Comparison of ENCODE assay signal across 8 cellular contexts in the genomic region with DNA sequence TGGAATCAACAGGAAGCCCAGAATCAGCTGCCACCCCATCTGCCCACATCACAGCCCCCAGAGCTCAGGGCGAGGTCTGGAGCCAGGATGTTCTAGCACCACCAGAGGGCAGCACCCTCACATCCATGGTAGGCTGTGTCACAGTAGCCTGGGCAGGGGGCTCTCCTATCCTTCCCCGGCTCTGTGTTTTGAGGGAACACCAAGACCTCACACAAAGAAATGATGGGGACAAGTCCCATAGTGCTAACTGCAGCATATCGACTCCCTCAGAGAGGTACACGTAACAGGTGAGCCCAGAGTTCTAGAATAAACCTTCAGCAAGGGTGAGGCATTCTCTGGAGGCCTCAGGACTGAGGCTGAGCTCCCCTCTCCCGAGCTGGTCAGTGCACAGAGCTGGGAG. TPM values are rescaled to one million over a fixed set of nuclear protein-coding genes. Genes with fewer than 3 reads are reported as not detected.
DNase-seq lines count a peak whose midpoint lies in the region; ATAC-seq and TF ChIP-seq lines count a peak whose summit lies in the region.

No MANE protein-coding gene starts in this region.

- peaks cover 0 to 31% of the 10 kb centered on the region in 2 experiments; a peak in 3 of 4 replicates for H3K4me1 ChIP-seq in HCT116 (ENCODE audit: control insufficient read depth in 1 of 2, insufficient read depth in 2 of 2, low read length in 2 of 2)
- peaks cover 38% of the 10 kb centered on the region for H3K4me1 ChIP-seq in PC-9 (replicated peaks; ENCODE audit: insufficient read depth)
- peaks cover 0 to 27% of the 10 kb centered on the region in 2 donors for H3K4me1 ChIP-seq in thoracic aorta (ENCODE audit: control insufficient read depth in 1 of 2, low read depth in 2 of 2)

- ATAC-seq in HCT116: peak; percentile 35; the same call in 1 of the 2 replicates
- ATAC-seq in omental fat pad (ENCODE audit: low FRiP score): no peak
- ATAC-seq in thoracic aorta (ENCODE audit: insufficient number of reproducible peaks, low FRiP score, low read depth): no peak
- ATAC-seq in HG03025 (IDR thresholded peaks at IDR 0.05; ENCODE audit: low FRiP score, unreplicated experiment): no peak

- CTCF ChIA-PET in HCT116 (lab: Charles Lee) (interaction anchor here (0.6 to 5.3 kb wide), 34 partner anchors 8 to 575 kb away, joined by 3 to 206 read pairs (median 4); a partner anchor contains a TSS), PC-9 (lab: Charles Lee) (interaction anchor here (0.6 to 2.7 kb wide), 16 partner anchors 9 to 302 kb away, joined by 3 to 33 read pairs (median 4); a partner anchor contains a TSS)

- no peaks in the 10 kb centered on the region; the same call in 1 of the 2 replicates for H3K79me2 ChIP-seq in HCT116 (ENCODE audit: insufficient read depth, low read length)
- peaks cover 13% of the 10 kb centered on the region; the same call in 1 of the 2 replicates for H3K79me2 ChIP-seq in PC-9 (ENCODE audit: low read depth)

- H2AFZ ChIP-seq in HCT116 (ENCODE audit: low read depth, low read length, poor library complexity, severe bottlenecking) (no peak overlapping the region), PC-9 (no peak overlapping the region)

- H3K4me3 ChIP-seq in HCT116 (replicated peaks in 1 of 2; ENCODE audit: low read depth in 1 of 2, low read length in 2 of 2) (no peak overlapping the region), PC-9 (no peak overlapping the region), thoracic aorta (no peak overlapping the region)

- POLR2A ChIA-PET in HCT116 (lab: Charles Lee) (interaction anchor here (1.4 to 2.8 kb wide), 5 partner anchors 104 to 288 kb away, joined by 4 to 18 read pairs (median 9); a partner anchor contains a TSS), PC-9 (lab: Charles Lee; ENCODE audit: unreplicated experiment) (no interaction called here)

- H3K27ac ChIP-seq in HCT116 (ENCODE audit: low read depth, low read length) (no peak overlapping the region), PC-9 (no peak overlapping the region), thoracic aorta (no peak overlapping the region)

- BruUV-seq in HCT116 (replicated peaks; lab: Mats Ljungman, UMichigan): no TSS peak
- BruUV-seq in PC-9 (replicated peaks; lab: Mats Ljungman, UMichigan): no TSS peak

- H3K36me3 ChIP-seq in HCT116 (ENCODE audit: control insufficient read depth in 1 of 2, insufficient read depth in 2 of 2, low read length in 2 of 2) (no peaks in the 10 kb centered on the region), PC-9 (ENCODE audit: low read depth) (no peaks in the 10 kb centered on the region), thoracic aorta (no peaks in the 10 kb centered on the region)

- H3F3A ChIP-seq in PC-9 (ENCODE audit: insufficient read depth, low read depth): peaks cover 33% of the 10 kb centered on the region

- peak; percentile 96 for TF ChIP-seq RAD21 in HCT116 (IDR thresholded peaks at IDR 0.05; ENCODE audit: low read depth)

- H3K27me3 ChIP-seq in HCT116 (ENCODE audit: insufficient read depth, low read length) (no peaks in the 10 kb centered on the region), PC-9 (ENCODE audit: insufficient read depth, low read depth) (no peaks in the 10 kb centered on the region), thoracic aorta (replicated peaks; ENCODE audit: insufficient read depth) (no peaks in the 10 kb centered on the region)

- H3K4me2 ChIP-seq in HCT116 (ENCODE audit: low read length) (no peak overlapping the region), PC-9 (no peak overlapping the region)

- DNase-seq in CD1c-positive myeloid dendritic cell (ENCODE audit: extremely low spot score): peak; percentile 72
- no peak for DNase-seq in HCT116 (ENCODE audit: low read depth, low spot score)
- DNase-seq in PC-9: peak in 1 of 2 experiments; percentile 60
- DNase-seq in activated T-cell treated with anti-CD3 and anti-CD28 coated beads, Interleukin-2, amount 50 U/mL, for 48 hours: peak; percentile 82 to 85
- DNase-seq in fibroblast of peridontal ligament (ENCODE audit: extremely low read depth): peak; percentile 51
- peak; percentile 73 for DNase-seq in omental fat pad (ENCODE audit: low spot score)
- no peak for DNase-seq in thoracic aorta (ENCODE audit: low spot score)

- H3K9me3 ChIP-seq in HCT116 (ENCODE audit: control insufficient read depth in 1 of 2, insufficient read depth in 1 of 2, low read depth in 1 of 2, low read length in 2 of 2): no peaks in the 10 kb centered on the region
- no peaks in the 10 kb centered on the region for H3K9me3 ChIP-seq in PC-9 (ENCODE audit: insufficient read depth, low read depth)
- H3K9me3 ChIP-seq in thoracic aorta: no peaks in the 10 kb centered on the region

- H4K20me1 ChIP-seq in HCT116 (ENCODE audit: insufficient read depth): no peaks in the 10 kb centered on the region
- H4K20me1 ChIP-seq in PC-9 (ENCODE audit: insufficient read depth): peaks cover 8% of the 10 kb centered on the region; the same call in 1 of the 2 replicates

- intact Hi-C loops in HCT116 (cut with micrococcal nuclease) (loop anchor here (1.0 kb wide), 2 partner anchors 104 to 288 kb away; no protein-coding TSS in a partner anchor), PC-9 (cut with micrococcal nuclease; ENCODE audit: unreplicated experiment) (loop anchor here (1.0 kb wide), 3 partner anchors 104 to 288 kb away; no protein-coding TSS in a partner anchor)

- TF ChIP-seq POLR2A in HCT116 (IDR thresholded peaks at IDR 0.05; ENCODE audit: borderline replicate concordance, extremely low read depth, insufficient read depth, insufficient read length): no peak

- H3K9me2 ChIP-seq in HCT116 (ENCODE audit: insufficient read depth): no peaks in the 10 kb centered on the region
- H3K9me2 ChIP-seq in PC-9 (ENCODE audit: insufficient read depth): no peaks in the 10 kb centered on the region

- TF ChIP-seq CTCF in HCT116 (IDR thresholded peaks at IDR 0.05 in 2 of 3, conservative IDR thresholded peaks at IDR 0.05 in 1 of 3; ENCODE audit: borderline replicate concordance in 1 of 3, insufficient read depth in 1 of 3, low read depth in 2 of 3, low read length in 2 of 3) (peak; percentile 87 to 93 (median 92)), PC-9 (conservative IDR thresholded peaks at IDR 0.05) (peak; percentile 99), omental fat pad (IDR thresholded peaks at IDR 0.05) (peak in 1 of 3 donors; percentile 53), thoracic aorta (IDR thresholded peaks at IDR 0.05) (peak; percentile 86)

- RAD21 ChIA-PET in HCT116 (lab: Charles Lee; ENCODE audit: low non-redundant PET in 1 of 2, low total read pairs in 2 of 2, uncharacterized antibody in 2 of 2, unreplicated experiment in 2 of 2): interaction anchor here (0.6 to 4.8 kb wide), 13 partner anchors 101 to 288 kb away, joined by 3 to 62 read pairs (median 9); a partner anchor contains a TSS

- H3K9ac ChIP-seq in HCT116 (ENCODE audit: low read length): no peak overlapping the region

TF ChIP-seq in HCT116, 20 proteins besides CTCF, POLR2A, EP300 and RAD21 (continues in another document):
- no peak for TF ChIP-seq JUND (IDR thresholded peaks at IDR 0.05)
- TF ChIP-seq TCF7L2 (IDR thresholded peaks at IDR 0.05; ENCODE audit: borderline replicate concordance, extremely low read depth, insufficient read depth, insufficient read length): no peak
- TF ChIP-seq, protein P1, sequence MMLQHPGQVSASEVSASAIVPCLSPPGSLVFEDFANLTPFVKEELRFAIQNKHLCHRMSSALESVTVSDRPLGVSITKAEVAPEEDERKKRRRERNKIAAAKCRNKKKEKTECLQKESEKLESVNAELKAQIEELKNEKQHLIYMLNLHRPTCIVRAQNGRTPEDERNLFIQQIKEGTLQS (IDR thresholded peaks at IDR 0.05): no peak
- TF ChIP-seq, protein P2, sequence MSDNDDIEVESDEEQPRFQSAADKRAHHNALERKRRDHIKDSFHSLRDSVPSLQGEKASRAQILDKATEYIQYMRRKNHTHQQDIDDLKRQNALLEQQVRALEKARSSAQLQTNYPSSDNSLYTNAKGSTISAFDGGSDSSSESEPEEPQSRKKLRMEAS (IDR thresholded peaks at IDR 0.05): no peak
- TF ChIP-seq EGR1 (IDR thresholded peaks at IDR 0.05; ENCODE audit: low read depth): no peak
- TF ChIP-seq POLR2AphosphoS5 (IDR thresholded peaks at IDR 0.05; ENCODE audit: low read depth, low read length): no peak
- no peak for TF ChIP-seq FOSL1 (IDR thresholded peaks at IDR 0.05; ENCODE audit: low read depth)
- TF ChIP-seq CBX3 (IDR thresholded peaks at IDR 0.05; ENCODE audit: low read depth): no peak
- TF ChIP-seq, protein P3, sequence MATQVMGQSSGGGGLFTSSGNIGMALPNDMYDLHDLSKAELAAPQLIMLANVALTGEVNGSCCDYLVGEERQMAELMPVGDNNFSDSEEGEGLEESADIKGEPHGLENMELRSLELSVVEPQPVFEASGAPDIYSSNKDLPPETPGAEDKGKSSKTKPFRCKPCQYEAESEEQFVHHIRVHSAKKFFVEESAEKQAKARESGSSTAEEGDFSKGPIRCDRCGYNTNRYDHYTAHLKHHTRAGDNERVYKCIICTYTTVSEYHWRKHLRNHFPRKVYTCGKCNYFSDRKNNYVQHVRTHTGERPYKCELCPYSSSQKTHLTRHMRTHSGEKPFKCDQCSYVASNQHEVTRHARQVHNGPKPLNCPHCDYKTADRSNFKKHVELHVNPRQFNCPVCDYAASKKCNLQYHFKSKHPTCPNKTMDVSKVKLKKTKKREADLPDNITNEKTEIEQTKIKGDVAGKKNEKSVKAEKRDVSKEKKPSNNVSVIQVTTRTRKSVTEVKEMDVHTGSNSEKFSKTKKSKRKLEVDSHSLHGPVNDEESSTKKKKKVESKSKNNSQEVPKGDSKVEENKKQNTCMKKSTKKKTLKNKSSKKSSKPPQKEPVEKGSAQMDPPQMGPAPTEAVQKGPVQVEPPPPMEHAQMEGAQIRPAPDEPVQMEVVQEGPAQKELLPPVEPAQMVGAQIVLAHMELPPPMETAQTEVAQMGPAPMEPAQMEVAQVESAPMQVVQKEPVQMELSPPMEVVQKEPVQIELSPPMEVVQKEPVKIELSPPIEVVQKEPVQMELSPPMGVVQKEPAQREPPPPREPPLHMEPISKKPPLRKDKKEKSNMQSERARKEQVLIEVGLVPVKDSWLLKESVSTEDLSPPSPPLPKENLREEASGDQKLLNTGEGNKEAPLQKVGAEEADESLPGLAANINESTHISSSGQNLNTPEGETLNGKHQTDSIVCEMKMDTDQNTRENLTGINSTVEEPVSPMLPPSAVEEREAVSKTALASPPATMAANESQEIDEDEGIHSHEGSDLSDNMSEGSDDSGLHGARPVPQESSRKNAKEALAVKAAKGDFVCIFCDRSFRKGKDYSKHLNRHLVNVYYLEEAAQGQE (IDR thresholded peaks at IDR 0.05; ENCODE audit: low read depth): no peak
- TF ChIP-seq SRF (IDR thresholded peaks at IDR 0.05; ENCODE audit: low read depth): no peak
- TF ChIP-seq SIN3A (IDR thresholded peaks at IDR 0.05; ENCODE audit: low read depth): no peak

RNA-seq across cellular contexts. Expression of a gene that starts 2.3 kb away (rescaled TPM):
- 13.0 TPM for total RNA-seq in HCT116 (2021; ENCODE audit: unreplicated experiment)
- 5.2 and 5.8 TPM in 2 replicates for polyA plus RNA-seq in HCT116 (2012)
- 8.6 and 9.4 TPM in 2 replicates for total RNA-seq in PC-9 (2021)
- 10 to 100 TPM in 1 of 4 donors, 1 to 10 TPM in 3; 4.4 to 12.0 (median 6.7) TPM for total RNA-seq in omental fat pad
- total RNA-seq in thoracic aorta: 10 to 100 TPM; 12.7 to 17.6 TPM

RNA-seq across cellular contexts. Expression of a gene that starts 57.5 kb away (rescaled TPM):
- total RNA-seq in HCT116 (2021; ENCODE audit: unreplicated experiment) (10.5 TPM), PC-9 (2021) (3.2 and 4.5 TPM in 2 replicates), omental fat pad (under 1 TPM in 3 of 4 donors, not detected in 1; 0.06 to 0.19 (median 0.12) TPM), thoracic aorta (under 1 TPM; 0.14 TPM)
- polyA plus RNA-seq in HCT116 (2012): 9.6 and 11.0 TPM in 2 replicates

Comparison
In these comparisons a context has a peak if more than half of its experiments do, and no peak if none do; other contexts are left out.
1. DNase-seq: peak in CD1c-positive myeloid dendritic cell (single experiment), activated T-cell treated with anti-CD3 and anti-CD28 coated beads, Interleukin-2, amount 50 U/mL, for 48 hours (2 of 2), fibroblast of peridontal ligament (single experiment) and omental fat pad (single experiment); none in HCT116 (single experiment) and thoracic aorta (single experiment).